ENCODE assay signal across 19 cellular contexts in genomic region chr1:31733389-31734219, GRCh38. TPM values are rescaled to one million over a fixed set of nuclear protein-coding genes. Genes with fewer than 3 reads are reported as not detected.
DNase-seq lines count a peak whose midpoint lies in the region; ATAC-seq and TF ChIP-seq lines count a peak whose summit lies in the region.
"Had no signal": no experiment of that assay in that cellular context is flagged by ENCODE, and none has a peak within 500 bp of the region (broad histone marks: within the 10 kb centered on the region; RNA-seq: fewer than 3 reads in every experiment).

No MANE protein-coding gene starts in this region.

- peaks cover 23% of the 10 kb centered on the region for H3K36me3 Mint-ChIP-seq in brain
- H3K36me3 Mint-ChIP-seq: naive thymus-derived CD8-positive, alpha-beta T cell had no signal

- TF ChIP-seq POLR2A in thyroid gland (IDR thresholded peaks at IDR 0.05) = no peak

- peaks cover 18% of the 10 kb centered on the region for H3K4me1 Mint-ChIP-seq in brain

- WGBS in thyroid gland, 2 donors = 74 to 75% methylated on average over 19 of the region's 19 CpGs

- H3K27me3 Mint-ChIP-seq in brain = peaks cover 3% of the 10 kb centered on the region

- TF ChIP-seq CTCF in brain (conservative IDR thresholded peaks at IDR 0.05) = no peak
- no peak for TF ChIP-seq CTCF in thyroid gland (IDR thresholded peaks at IDR 0.05)

- intact Hi-C loops in thyroid gland (cut with DNase I) = no loop called here

- no peak overlapping the region for H3K27ac ChIP-seq in thyroid gland
- H3K27ac ChIP-seq: A549, ascending aorta, C4-2B, suprapubic skin had no signal

- H3K27ac Mint-ChIP-seq in brain = peak overlapping the region; percentile 9 to 92 (median 90)

- no peaks in the 10 kb centered on the region for H3K9me3 Mint-ChIP-seq in brain
- H3K9me3 Mint-ChIP-seq: naive thymus-derived CD8-positive, alpha-beta T cell had no signal

- ATAC-seq in HG03135 (IDR thresholded peaks at IDR 0.05; ENCODE audit: unreplicated experiment) = no peak
- ATAC-seq: left lobe of liver; naive thymus-derived CD8-positive, alpha-beta T cell had no signal

- no peaks in the 10 kb centered on the region for H3K27me3 ChIP-seq in thyroid gland
- H3K27me3 ChIP-seq: ascending aorta, suprapubic skin had no signal

- no peak overlapping the region for H3K4me3 ChIP-seq in thyroid gland (replicated peaks in 1 of 3)
- H3K4me3 ChIP-seq: A549, ascending aorta, suprapubic skin had no signal

- no peaks in the 10 kb centered on the region for H3K9me3 ChIP-seq in thyroid gland
- H3K9me3 ChIP-seq: A549, ascending aorta, suprapubic skin had no signal

- DNase-seq in NCI-H345 (lab: John Stamatoyannopoulos, UW) = peak; percentile 13
- no peak for DNase-seq in NCI-H345 treated with DMSO at 0.1 percent for 48 hours (lab: John Stamatoyannopoulos, UW; ENCODE audit: unreplicated experiment)
- DNase-seq in NCI-H2081 treated with DMSO at 0.1 percent for 48 hours (lab: John Stamatoyannopoulos, UW) = peak; percentile 62
- peak; percentile 15 to 16 for DNase-seq in thyroid gland
- DNase-seq in NCI-H146 treated with DMSO at 0.1 percent for 48 hours (lab: John Stamatoyannopoulos, UW; ENCODE audit: unreplicated experiment) = no peak
- DNase-seq in NCI-H1048 (lab: John Stamatoyannopoulos, UW) = no peak
- DNase-seq: activated CD8-positive, alpha-beta memory T cell treated with anti-CD3 and anti-CD28 coated beads for 24 hours; activated naive CD4-positive, alpha-beta T cell treated with anti-CD3 and anti-CD28 coated beads, Interleukin-2, amount 50 U/mL, for 16 hours; activated T-cell treated with anti-CD3 and anti-CD28 coated beads, Interleukin-2, amount 50 U/mL, for 48 hours; KG1; naive thymus-derived CD8-positive, alpha-beta T cell; NCI-H524 had no signal

- no peaks in the 10 kb centered on the region for H3K36me3 ChIP-seq in thyroid gland
- H3K36me3 ChIP-seq: ascending aorta, suprapubic skin had no signal

- no peaks in the 10 kb centered on the region for H3K4me1 ChIP-seq in thyroid gland
- H3K4me1 ChIP-seq: A549, ascending aorta had no signal

- H3K4me3 Mint-ChIP-seq in brain = no peak overlapping the region
- H3K4me3 Mint-ChIP-seq: naive thymus-derived CD8-positive, alpha-beta T cell had no signal

RNA-seq across cellular contexts. Expression of gene COL16A1, which starts 29.8 kb away (rescaled TPM):
- 4.9 TPM for polyA plus RNA-seq in brain (ENCODE audit: insufficient read depth, low read depth, low replicate concordance)
- 100 to 1,000 TPM in 2 of 4 donors, 10 to 100 TPM in 2; 61.3 to 121 (median 97.1) TPM for total RNA-seq in thyroid gland
- total RNA-seq: naive thymus-derived CD8-positive, alpha-beta T cell had no signal

RNA-seq across cellular contexts. Expression of gene ADGRB2, which starts 30.5 kb away (rescaled TPM):
- polyA plus RNA-seq in brain (ENCODE audit: insufficient read depth, low read depth, low replicate concordance) = 67.9 TPM
- total RNA-seq in thyroid gland = 10 to 100 TPM in 2 of 4 donors, 1 to 10 TPM in 2; 2.4 to 14.3 (median 9.8) TPM
- total RNA-seq: left lobe of liver had no signal

Comparison
In these comparisons a context has a peak if more than half of its experiments do, and no peak if none do; other contexts are left out.
1. DNase-seq: peak in NCI-H345 (single experiment), NCI-H2081 treated with DMSO at 0.1 percent for 48 hours (single experiment) and thyroid gland (2 of 2); none in NCI-H345 treated with DMSO at 0.1 percent for 48 hours (single experiment), NCI-H146 treated with DMSO at 0.1 percent for 48 hours (single experiment) and NCI-H1048 (single experiment).